Comparison of ENCODE assay signal across 15 cellular contexts in genomic region chr15:70186152-70186551, GRCh38.
DNase-seq lines count a peak whose midpoint lies in the region; ATAC-seq, FAIRE-seq and TF ChIP-seq lines count a peak whose summit lies in the region.
"Had no signal": no experiment of that assay in that cellular context is flagged by ENCODE, and none has a peak within 500 bp of the region (broad histone marks: within the 10 kb centered on the region; RNA-seq: fewer than 3 reads in every experiment).

No MANE protein-coding gene starts in this region.

- H3K4me1 ChIP-seq in DND-41 (ENCODE audit: insufficient read depth, low read length) (no peaks in the 10 kb centered on the region), spleen (peaks cover 0 to 10% (median 0%) of the 10 kb centered on the region in 6 donors), HAP-1 (no peaks in the 10 kb centered on the region), uterus (peaks cover 0 to 5% of the 10 kb centered on the region in 2 donors)
- H3K4me1 ChIP-seq: foreskin keratinocyte had no signal

- no peaks in the 10 kb centered on the region for H4K20me1 ChIP-seq in DND-41 (ENCODE audit: insufficient read depth, low read length)

- H3K9me3 ChIP-seq in DND-41 (ENCODE audit: insufficient read depth, low read length, severe bottlenecking) = no peaks in the 10 kb centered on the region
- H3K9me3 ChIP-seq in spleen = peaks cover 0 to under 1% (median 0%) of the 10 kb centered on the region in 8 donors
- H3K9me3 ChIP-seq in HAP-1 = no peaks in the 10 kb centered on the region
- H3K9me3 ChIP-seq in uterus = no peaks in the 10 kb centered on the region

- no peak for TF ChIP-seq POLR2A in spleen (IDR thresholded peaks at IDR 0.05)
- TF ChIP-seq POLR2A in uterus (IDR thresholded peaks at IDR 0.05) = no peak

- in situ Hi-C loops in HAP-1 (cut with MboI; ENCODE audit: low sequenced_read_pairs) = no loop called here

- H3K79me2 ChIP-seq in DND-41 (ENCODE audit: insufficient read depth, low read length) = no peaks in the 10 kb centered on the region

- H3K36me3 Mint-ChIP-seq in glutamatergic neuron (ENCODE audit: unreplicated experiment) = peaks cover 1% of the 10 kb centered on the region

- no peak for FAIRE-seq in urothelium cell line (lab: Jason Lieb, UNC)
- FAIRE-seq: H54, kidney had no signal

- peaks cover 11% of the 10 kb centered on the region for H3K27me3 Mint-ChIP-seq in glutamatergic neuron (ENCODE audit: unreplicated experiment)

- ATAC-seq in DND-41 (ENCODE audit: insufficient read depth, low read depth) = peak; percentile 58; the same call in 2 of the 3 replicates
- ATAC-seq: foreskin keratinocyte had no signal

- H3K27ac Mint-ChIP-seq in glutamatergic neuron (ENCODE audit: unreplicated experiment) = peak overlapping the region; percentile 53

- H3K9me3 Mint-ChIP-seq in glutamatergic neuron (ENCODE audit: unreplicated experiment) = peaks cover 6% of the 10 kb centered on the region

- no peak overlapping the region for H3K9ac ChIP-seq in DND-41 (ENCODE audit: low read depth, low read length)

- H2AFZ ChIP-seq in DND-41 (ENCODE audit: low read depth, low read length) = no peak overlapping the region

- intact Hi-C loops in spleen (cut with DNase I; ENCODE audit: low total_unique reads) = no loop called here
- intact Hi-C loops in uterus (cut with DNase I; ENCODE audit: low total_unique reads) = no loop called here

- H3K27me3 ChIP-seq in DND-41 (ENCODE audit: insufficient read depth, low read length, poor library complexity) = no peaks in the 10 kb centered on the region
- peaks cover 0 to 41% (median 0%) of the 10 kb centered on the region in 7 donors for H3K27me3 ChIP-seq in spleen (replicated peaks in 1 of 7)
- no peaks in the 10 kb centered on the region; the same call in 1 of the 2 replicates for H3K27me3 ChIP-seq in HAP-1 (ENCODE audit: low read depth)
- no peaks in the 10 kb centered on the region for H3K27me3 ChIP-seq in uterus

- WGBS in spleen, 5 donors = 83 to 94% (median 91%) methylated on average over 6 of the region's 6 CpGs

- peaks cover 37% of the 10 kb centered on the region for H3K4me1 Mint-ChIP-seq in glutamatergic neuron (ENCODE audit: low read depth, unreplicated experiment)

- no peak overlapping the region for H3K4me3 Mint-ChIP-seq in glutamatergic neuron (ENCODE audit: unreplicated experiment)

- H3K27ac ChIP-seq in DND-41 (ENCODE audit: low read length) = no peak overlapping the region
- H3K27ac ChIP-seq in spleen = no peak overlapping the region
- H3K27ac ChIP-seq in uterus = peak overlapping the region in 1 of 2 donors; percentile 36
- H3K27ac ChIP-seq: foreskin keratinocyte had no signal

- H3K4me3 ChIP-seq in DND-41 (ENCODE audit: low read depth in 1 of 2, low read length in 2 of 2) = no peak overlapping the region
- H3K4me3 ChIP-seq in spleen = no peak overlapping the region
- no peak overlapping the region for H3K4me3 ChIP-seq in HAP-1
- no peak overlapping the region for H3K4me3 ChIP-seq in uterus

- no peak for TF ChIP-seq CTCF in DND-41 (IDR thresholded peaks at IDR 0.05; ENCODE audit: borderline replicate concordance, extremely low read depth, low read length, poor library complexity, severe bottlenecking)
- no peak for TF ChIP-seq CTCF in glutamatergic neuron (IDR thresholded peaks at IDR 0.05; ENCODE audit: partially characterized antibody, unreplicated experiment)
- TF ChIP-seq CTCF in spleen (IDR thresholded peaks at IDR 0.05 in 8 of 11, conservative IDR thresholded peaks at IDR 0.05 in 3 of 11) = no peak
- no peak for TF ChIP-seq CTCF in uterus (IDR thresholded peaks at IDR 0.05)

- peak; percentile 11 for DNase-seq in DND-41
- DNase-seq in NCI-H524 (lab: John Stamatoyannopoulos, UW) = peak; percentile 82 to 88
- DNase-seq in glutamatergic neuron = peak; percentile 61
- DNase-seq in spleen = peak; percentile 70
- DNase-seq in HAP-1 (ENCODE audit: low spot score in 2 of 2) = no peak
- no peak for DNase-seq in uterus
- DNase-seq in urothelium cell line (ENCODE audit: low spot score) = no peak
- DNase-seq: activated CD4-positive, alpha-beta T cell treated with anti-CD3 and anti-CD28 coated beads, Interleukin-2, amount 50 U/mL, for 1 hour; activated gamma-delta T cell treated with Interleukin-2 at 50 U/mL for 16 hours; AML-193; foreskin keratinocyte; GDM1; kidney; SW 1271 had no signal

- no peak overlapping the region for H3K4me2 ChIP-seq in DND-41 (ENCODE audit: insufficient read depth, low read length)

- H3K36me3 ChIP-seq in DND-41 (ENCODE audit: insufficient read depth, low read length) (no peaks in the 10 kb centered on the region), spleen (no peaks in the 10 kb centered on the region), HAP-1 (replicated peaks) (no peaks in the 10 kb centered on the region), uterus (no peaks in the 10 kb centered on the region)

Comparison
In these comparisons a context has a peak if more than half of its experiments do, and no peak if none do; other contexts are left out.
1. DNase-seq: peak in DND-41 (single experiment), NCI-H524 (2 of 2), glutamatergic neuron (single experiment) and spleen (single experiment); none in HAP-1 (0 of 2), uterus (0 of 2) and urothelium cell line (single experiment).